31 cellular contexts compared by ENCODE assay signal in the genomic region with DNA sequence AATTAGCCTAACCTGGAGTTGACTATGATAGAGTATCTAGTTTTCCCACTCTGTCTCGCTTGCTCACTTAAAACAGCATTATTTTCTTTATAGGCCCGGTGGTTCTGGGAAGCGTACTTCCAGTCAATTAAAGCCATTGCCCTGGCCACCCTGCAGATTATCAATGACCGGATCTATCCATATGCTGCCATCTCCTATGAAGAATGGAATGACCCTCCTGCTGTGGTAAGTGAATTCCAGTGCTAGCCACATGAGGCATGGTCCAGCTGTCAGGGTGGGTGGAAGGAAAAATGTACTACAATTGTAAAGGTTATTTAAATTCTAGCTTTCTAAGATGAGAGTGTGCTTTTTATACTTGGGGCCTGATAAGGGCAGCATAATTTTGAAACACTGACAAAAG.
DNase-seq lines count a peak whose midpoint lies in the region; ATAC-seq and TF ChIP-seq lines count a peak whose summit lies in the region.
"Had no signal": no experiment of that assay in that cellular context is flagged by ENCODE, and none has a peak within 500 bp of the region (broad histone marks: within the 10 kb centered on the region; RNA-seq: fewer than 3 reads in every experiment).

No MANE protein-coding gene starts in this region.

- H3K36me3 Mint-ChIP-seq in nephron (ENCODE audit: low read depth) (peaks cover 24% of the 10 kb centered on the region), neural progenitor cell (peaks cover 16% of the 10 kb centered on the region)
- peaks cover 6 to 49% (median 24%) of the 10 kb centered on the region in 3 donors for H3K36me3 Mint-ChIP-seq in naive thymus-derived CD8-positive, alpha-beta T cell

- no peak overlapping the region for H2AFZ ChIP-seq in neural progenitor cell (replicated peaks)

- TF ChIP-seq CTCF in brain microvascular endothelial cell (IDR thresholded peaks at IDR 0.05; ENCODE audit: low read depth, low read length, missing control alignments): no peak
- no peak for TF ChIP-seq CTCF in nephron (IDR thresholded peaks at IDR 0.05; ENCODE audit: unreplicated experiment in 3 of 3)
- no peak for TF ChIP-seq CTCF in neural progenitor cell (IDR thresholded peaks at IDR 0.05)
- no peak for TF ChIP-seq CTCF in heart left ventricle (IDR thresholded peaks at IDR 0.05)

- H3K27ac ChIP-seq in brain microvascular endothelial cell (no peak overlapping the region), neural progenitor cell (no peak overlapping the region), heart left ventricle (no peak overlapping the region)
- H3K27ac ChIP-seq: A549, breast epithelium, KMS-11, neutrophil, skin epidermis, vagina, WERI-Rb-1 had no signal

- no peaks in the 10 kb centered on the region for H3K9me3 ChIP-seq in neural progenitor cell (ENCODE audit: low read depth)
- no peaks in the 10 kb centered on the region for H3K9me3 ChIP-seq in heart left ventricle
- H3K9me3 ChIP-seq: A549, breast epithelium, neutrophil, vagina had no signal

- H3K4me3 Mint-ChIP-seq in nephron: peak overlapping the region in 1 of 3 experiments; percentile 37
- no peak overlapping the region for H3K4me3 Mint-ChIP-seq in naive thymus-derived CD8-positive, alpha-beta T cell
- no peak overlapping the region for H3K4me3 Mint-ChIP-seq in neural progenitor cell
- H3K4me3 Mint-ChIP-seq: activated CD4-positive, alpha-beta T cell treated with anti-CD3 and anti-CD28 coated beads, Interleukin-2, amount 10 ng/mL, durations not matched to agents 24 days and 14 days; activated naive CD8-positive, alpha-beta T cell treated with anti-CD3 and anti-CD28 coated beads, Interleukin-2, amount 50 U/mL, for 24 hours; activated T-cell treated with anti-CD3 and anti-CD28 coated beads, Interleukin-2, amount 50 U/mL, for 4 hours; CD4-positive, alpha-beta memory T cell; stimulated activated naive CD8-positive, alpha-beta T cell treated with anti-CD3 and anti-CD28 coated beads, Interleukin-15, amount 100 ng/mL, for 72 hours had no signal

- H3K27me3 Mint-ChIP-seq in nephron (ENCODE audit: low read depth) (no peaks in the 10 kb centered on the region), neural progenitor cell (ENCODE audit: insufficient read depth, low read depth) (no peaks in the 10 kb centered on the region)
- no peaks in the 10 kb centered on the region for H3K27me3 Mint-ChIP-seq in naive thymus-derived CD8-positive, alpha-beta T cell
- H3K27me3 Mint-ChIP-seq: activated CD4-positive, alpha-beta T cell treated with anti-CD3 and anti-CD28 coated beads, Interleukin-2, amount 10 ng/mL, durations not matched to agents 24 days and 14 days; activated naive CD8-positive, alpha-beta T cell treated with anti-CD3 and anti-CD28 coated beads, Interleukin-2, amount 50 U/mL, for 24 hours; CD4-positive, alpha-beta memory T cell; stimulated activated naive CD8-positive, alpha-beta T cell treated with anti-CD3 and anti-CD28 coated beads, Interleukin-15, amount 100 ng/mL, for 72 hours had no signal

- H3K9me3 Mint-ChIP-seq in nephron (no peaks in the 10 kb centered on the region), neural progenitor cell (no peaks in the 10 kb centered on the region)
- no peaks in the 10 kb centered on the region for H3K9me3 Mint-ChIP-seq in naive thymus-derived CD8-positive, alpha-beta T cell
- H3K9me3 Mint-ChIP-seq: activated CD4-positive, alpha-beta T cell treated with anti-CD3 and anti-CD28 coated beads, Interleukin-2, amount 10 ng/mL, durations not matched to agents 24 days and 14 days; activated naive CD8-positive, alpha-beta T cell treated with anti-CD3 and anti-CD28 coated beads, Interleukin-2, amount 50 U/mL, for 24 hours; activated T-cell treated with anti-CD3 and anti-CD28 coated beads, Interleukin-2, amount 50 U/mL, for 4 hours; CD4-positive, alpha-beta memory T cell; stimulated activated naive CD8-positive, alpha-beta T cell treated with anti-CD3 and anti-CD28 coated beads, Interleukin-15, amount 100 ng/mL, for 72 hours had no signal

- peaks cover 9% of the 10 kb centered on the region for H3F3A ChIP-seq in neural progenitor cell (ENCODE audit: low read depth)

- no peak overlapping the region for H3K9ac ChIP-seq in neural progenitor cell
- H3K9ac ChIP-seq: KMS-11 had no signal

- no peaks in the 10 kb centered on the region for H3K27me3 ChIP-seq in brain microvascular endothelial cell (replicated peaks)
- H3K27me3 ChIP-seq in neural progenitor cell: no peaks in the 10 kb centered on the region
- no peaks in the 10 kb centered on the region for H3K27me3 ChIP-seq in heart left ventricle
- H3K27me3 ChIP-seq: breast epithelium, neutrophil, vagina had no signal

- DNase-seq in DMS 273 treated with DMSO at 0.1 percent for 48 hours (lab: John Stamatoyannopoulos, UW) (peak; percentile 15), NCI-H2227 (lab: John Stamatoyannopoulos, UW; ENCODE audit: unreplicated experiment) (peak; percentile 18), brain microvascular endothelial cell (peak; percentile 27), neural progenitor cell (ENCODE audit: low spot score) (no peak), heart left ventricle (no peak)
- no peak for DNase-seq in naive thymus-derived CD8-positive, alpha-beta T cell
- DNase-seq in activated T-cell treated with anti-CD3 and anti-CD28 coated beads, Interleukin-2, amount 50 U/mL, for 1 hour: no peak
- DNase-seq: activated CD4-positive, alpha-beta T cell treated with anti-CD3 and anti-CD28 coated beads, Interleukin-2, amount 10 ng/mL, durations not matched to agents 24 days and 14 days; activated naive CD8-positive, alpha-beta T cell treated with anti-CD3 and anti-CD28 coated beads, Interleukin-2, amount 50 U/mL, for 24 hours; activated T-cell treated with anti-CD3 and anti-CD28 coated beads, Interleukin-2, amount 50 U/mL, for 4 hours; CD4-positive, alpha-beta memory T cell; effector CD8-positive, alpha-beta T cell; GOT3; head of caudate nucleus; NCI-H1436; NCI-H2107; NCI-H510A; PC-3; stimulated activated CD8-positive, alpha-beta memory T cell treated with anti-CD3 and anti-CD28 coated beads, Interleukin-4, amount 100 ng/mL, for 48 hours; stimulated activated naive CD8-positive, alpha-beta T cell treated with anti-CD3 and anti-CD28 coated beads, Interleukin-15, amount 100 ng/mL, for 72 hours; SW 1271; T1000; WERI-Rb-1 had no signal

- no peak for ATAC-seq in naive thymus-derived CD8-positive, alpha-beta T cell
- no peak for ATAC-seq in heart left ventricle
- ATAC-seq: A549; activated naive CD8-positive, alpha-beta T cell treated with anti-CD3 and anti-CD28 coated beads, Interleukin-2, amount 50 U/mL, for 24 hours; activated T-cell treated with anti-CD3 and anti-CD28 coated beads, Interleukin-2, amount 50 U/mL, for 4 hours; PC-3; stimulated activated naive CD8-positive, alpha-beta T cell treated with anti-CD3 and anti-CD28 coated beads, Interleukin-15, amount 100 ng/mL, for 72 hours had no signal

- H3K4me1 ChIP-seq in neural progenitor cell (no peaks in the 10 kb centered on the region), heart left ventricle (peaks cover 0 to 8% (median 2%) of the 10 kb centered on the region in 12 donors)
- H3K4me1 ChIP-seq: A549, breast epithelium had no signal

- intact Hi-C loops in heart left ventricle (cut with DNase I): no loop called here

- TF ChIP-seq POLR2A in heart left ventricle (IDR thresholded peaks at IDR 0.05): no peak

- H3K36me3 ChIP-seq in brain microvascular endothelial cell (replicated peaks): no peaks in the 10 kb centered on the region
- H3K36me3 ChIP-seq in neural progenitor cell: peaks cover 5% of the 10 kb centered on the region
- H3K36me3 ChIP-seq in heart left ventricle: peaks cover 0 to 28% (median 13%) of the 10 kb centered on the region in 9 donors
- H3K36me3 ChIP-seq: breast epithelium, neutrophil had no signal

- no peak overlapping the region for H3K4me2 ChIP-seq in neural progenitor cell
- H3K4me2 ChIP-seq: A549, KMS-11 had no signal

- H3K27ac Mint-ChIP-seq in nephron (peak overlapping the region; percentile 4 to 74 (median 32)), neural progenitor cell (no peak overlapping the region)
- H3K27ac Mint-ChIP-seq in naive thymus-derived CD8-positive, alpha-beta T cell: no peak overlapping the region
- H3K27ac Mint-ChIP-seq: activated CD4-positive, alpha-beta T cell treated with anti-CD3 and anti-CD28 coated beads, Interleukin-2, amount 10 ng/mL, durations not matched to agents 24 days and 14 days; activated naive CD8-positive, alpha-beta T cell treated with anti-CD3 and anti-CD28 coated beads, Interleukin-2, amount 50 U/mL, for 24 hours; CD4-positive, alpha-beta memory T cell; stimulated activated naive CD8-positive, alpha-beta T cell treated with anti-CD3 and anti-CD28 coated beads, Interleukin-15, amount 100 ng/mL, for 72 hours had no signal

- whole genome bisulfite sequencing in heart left ventricle, 4 donors: 90 to 94% (median 91%) methylated on average over 4 of the region's 4 CpGs

- H3K4me1 Mint-ChIP-seq in nephron (peaks cover 54% of the 10 kb centered on the region), neural progenitor cell (peaks cover 21% of the 10 kb centered on the region)
- peaks cover 4 to 13% (median 8%) of the 10 kb centered on the region in 4 donors for H3K4me1 Mint-ChIP-seq in naive thymus-derived CD8-positive, alpha-beta T cell
- H3K4me1 Mint-ChIP-seq: activated naive CD8-positive, alpha-beta T cell treated with anti-CD3 and anti-CD28 coated beads, Interleukin-2, amount 50 U/mL, for 24 hours; stimulated activated naive CD8-positive, alpha-beta T cell treated with anti-CD3 and anti-CD28 coated beads, Interleukin-15, amount 100 ng/mL, for 72 hours had no signal

- peaks cover 3% of the 10 kb centered on the region for H4K20me1 ChIP-seq in neural progenitor cell (ENCODE audit: low read depth)

- H3K79me2 ChIP-seq in neural progenitor cell (ENCODE audit: low read depth): no peaks in the 10 kb centered on the region

- POLR2A ChIA-PET in naive thymus-derived CD8-positive, alpha-beta T cell (lab: Charles Lee): no interaction called here

- H3K4me3 ChIP-seq in brain microvascular endothelial cell (ENCODE audit: low read depth, low read length) (no peak overlapping the region), neural progenitor cell (no peak overlapping the region), heart left ventricle (no peak overlapping the region)
- H3K4me3 ChIP-seq: A549, breast epithelium, lung, skin epidermis, vagina had no signal

- in situ Hi-C loops in brain microvascular endothelial cell (cut with HindIII; ENCODE audit: low pct_ligation_motif_present, low sequenced_read_pairs): no loop called here

Comparison
In these comparisons a context has a peak if more than half of its experiments do, and no peak if none do; other contexts are left out.
1. DNase-seq: peak in DMS 273 treated with DMSO at 0.1 percent for 48 hours (single experiment), NCI-H2227 (single experiment) and brain microvascular endothelial cell (single experiment); none in naive thymus-derived CD8-positive, alpha-beta T cell (0 of 10), neural progenitor cell (single experiment), activated T-cell treated with anti-CD3 and anti-CD28 coated beads, Interleukin-2, amount 50 U/mL, for 1 hour (single experiment) and heart left ventricle (0 of 5).
2. H3K27ac Mint-ChIP-seq: peak in nephron (3 of 3); none in naive thymus-derived CD8-positive, alpha-beta T cell (0 of 10) and neural progenitor cell (single experiment).